12 cellular contexts compared by ENCODE assay signal in genomic region chr3:126130081-126130855, GRCh38. TPM values are rescaled to one million over a fixed set of nuclear protein-coding genes. Genes with fewer than 3 reads are reported as not detected.
A peak's percentile ranks its signal among the peaks of the same experiment; 100 is the strongest.
DNase-seq lines count a peak whose midpoint lies in the region; ATAC-seq, FAIRE-seq and TF ChIP-seq lines count a peak whose summit lies in the region.
"Had no signal": no experiment of that assay in that cellular context is flagged by ENCODE, and none has a peak within 500 bp of the region (broad histone marks: within the 10 kb centered on the region; RNA-seq: fewer than 3 reads in every experiment).

No MANE protein-coding gene starts in this region.

- TF ChIP-seq RAD21 in HepG2 (CRISPR knock-in tag; IDR thresholded peaks at IDR 0.05), result no peak

- H4K20me1 ChIP-seq in HepG2 (ENCODE audit: insufficient read depth, low read length), result no peaks in the 10 kb centered on the region

- no peak for FAIRE-seq in HepG2 (lab: Jason Lieb, UNC)

- no peak overlapping the region for H3K9ac ChIP-seq in HepG2 (ENCODE audit: insufficient read depth, low read depth, low read length)

- intact Hi-C loops in right lobe of liver (cut with DNase I), result loop anchor here (10.0 kb wide), 2 partner anchors 75 to 265 kb away; partner anchors contain the start of gene CFAP100 (in 1 of the 2)
- intact Hi-C loops in HepG2 (cut with micrococcal nuclease; ENCODE audit: unreplicated experiment), result no loop called here
- intact Hi-C loops in vagina (cut with DNase I), result loop anchor here (10.0 kb wide), 1 partner anchor 75 kb away; no protein-coding TSS in a partner anchor

- TF ChIP-seq POLR2A in right lobe of liver (IDR thresholded peaks at IDR 0.05) (no peak), HepG2 (IDR thresholded peaks at IDR 0.05; ENCODE audit: insufficient read depth in 1 of 2, low read depth in 2 of 2, low read length in 2 of 2) (no peak), vagina (IDR thresholded peaks at IDR 0.05) (no peak)

- H3K27me3 Mint-ChIP-seq in osteocyte (ENCODE audit: unreplicated experiment), result peaks cover 3% of the 10 kb centered on the region

- WGBS in right lobe of liver (ENCODE audit: insufficient coverage, low coverage, low lambda C conversion rate, missing lambda C conversion rate), result 75% methylated on average over 3 of the region's 15 CpGs
- WGBS in HepG2 (ENCODE audit: low lambda C conversion rate), result 83% methylated on average over 9 of the region's 15 CpGs

- H3K27ac Mint-ChIP-seq in osteocyte (ENCODE audit: unreplicated experiment), result no peak overlapping the region

- no peaks in the 10 kb centered on the region for H3K4me1 Mint-ChIP-seq in osteocyte (ENCODE audit: unreplicated experiment)

- H3K4me2 ChIP-seq in HepG2 (ENCODE audit: low read depth, low read length), result no peak overlapping the region

- no peaks in the 10 kb centered on the region for H3K36me3 Mint-ChIP-seq in osteocyte (ENCODE audit: unreplicated experiment)

- H3K27me3 ChIP-seq in right lobe of liver, result no peaks in the 10 kb centered on the region
- H3K27me3 ChIP-seq in HepG2 (ENCODE audit: control insufficient read depth in 1 of 2, insufficient read depth in 2 of 2, low read length in 2 of 2), result no peaks in the 10 kb centered on the region
- H3K27me3 ChIP-seq in vagina, result no peaks in the 10 kb centered on the region

- H3K4me3 ChIP-seq in right lobe of liver (no peak overlapping the region), HepG2 (replicated peaks in 1 of 3; ENCODE audit: insufficient read depth in 1 of 3, low read depth in 2 of 3, low read length in 3 of 3) (no peak overlapping the region), vagina (no peak overlapping the region), foreskin fibroblast (ENCODE audit: low read depth in 1 of 2, low read length in 2 of 2) (no peak overlapping the region)

- ATAC-seq in right lobe of liver (peak in 2 of 4 donors; percentile 0 to 20), HepG2 (no peak), esophagus mucosa (peak; percentile 67)

- no peaks in the 10 kb centered on the region for H3K9me3 Mint-ChIP-seq in osteocyte (ENCODE audit: unreplicated experiment)

- in situ Hi-C loops in HepG2 (cut with HindIII; ENCODE audit: extremely low pct_ligation_motif_present, low pct_unique_long_range_greater_than_20kb), result loop anchor here (10.0 to 25.0 kb wide), 2 partner anchors 65 to 232 kb away; partner anchors contain the start of gene KLF15

- peaks cover 0 to 95% (median 27%) of the 10 kb centered on the region in 4 donors for H3K36me3 ChIP-seq in right lobe of liver
- H3K36me3 ChIP-seq in HepG2 (replicated peaks in 1 of 2; ENCODE audit: control insufficient read depth in 1 of 2, insufficient read depth in 2 of 2, low read length in 2 of 2), result no peaks in the 10 kb centered on the region
- H3K36me3 ChIP-seq in vagina, result no peaks in the 10 kb centered on the region

- CTCF ChIA-PET in HepG2 (lab: Yijun Ruan, JAX; ENCODE audit: low intra/inter-chr PET ratio, low total read pairs), result no interaction called here

- no peak overlapping the region for H2AFZ ChIP-seq in HepG2 (ENCODE audit: low read length)

- no peak overlapping the region for H3K27ac ChIP-seq in right lobe of liver
- H3K27ac ChIP-seq in HepG2 (ENCODE audit: extremely low read length, insufficient read depth, low read length), result no peak overlapping the region
- no peak overlapping the region for H3K27ac ChIP-seq in vagina

- TF ChIP-seq EP300 in HepG2 (IDR thresholded peaks at IDR 0.05; ENCODE audit: low read depth in 2 of 2, low read length in 2 of 2) (no peak), HepG2 (CRISPR knock-in tag; IDR thresholded peaks at IDR 0.05; ENCODE audit: borderline replicate concordance) (no peak)

- H3K4me3 Mint-ChIP-seq in osteocyte (ENCODE audit: unreplicated experiment), result no peak overlapping the region

- TF ChIP-seq CTCF in right lobe of liver (IDR thresholded peaks at IDR 0.05), result no peak
- TF ChIP-seq CTCF in HepG2 (CRISPR knock-in tag; IDR thresholded peaks at IDR 0.05), result no peak
- no peak for TF ChIP-seq CTCF in osteocyte (IDR thresholded peaks at IDR 0.05)
- TF ChIP-seq CTCF in vagina (IDR thresholded peaks at IDR 0.05), result no peak
- no peak for TF ChIP-seq CTCF in foreskin fibroblast (IDR thresholded peaks at IDR 0.05; ENCODE audit: low read depth, low read length)

- no peaks in the 10 kb centered on the region for H3K4me1 ChIP-seq in right lobe of liver
- peaks cover 10% of the 10 kb centered on the region for H3K4me1 ChIP-seq in HepG2 (ENCODE audit: insufficient read depth, low read length)
- H3K4me1 ChIP-seq in vagina, result no peaks in the 10 kb centered on the region

- peak; percentile 25 to 57 (median 41) for DNase-seq in right lobe of liver
- no peak for DNase-seq in HepG2 (ENCODE audit: low spot score)
- DNase-seq in osteocyte (ENCODE audit: extremely low spot score, unreplicated experiment), result peak; percentile 78
- DNase-seq in vagina (ENCODE audit: extremely low spot score in 2 of 2), result peak; percentile 83 to 89
- DNase-seq in stimulated activated CD4-positive, alpha-beta T cell treated with anti-CD3 and anti-CD28 coated beads, Interleukin-15, amount 100 ng/mL, for 24 hours, result no peak
- DNase-seq in NCI-H226, result no peak
- no peak for DNase-seq in foreskin fibroblast
- DNase-seq: hypothalamus, MV-4-11, NCI-H2171 had no signal

- H3K9me3 ChIP-seq in right lobe of liver, result no peaks in the 10 kb centered on the region
- no peaks in the 10 kb centered on the region for H3K9me3 ChIP-seq in HepG2 (ENCODE audit: low read length)
- no peaks in the 10 kb centered on the region for H3K9me3 ChIP-seq in vagina

- no TSS peak for BruUV-seq in HepG2 (replicated peaks; lab: Mats Ljungman, UMichigan)

- H3K79me2 ChIP-seq in HepG2 (ENCODE audit: insufficient read depth, low read length), result no peaks in the 10 kb centered on the region

- POLR2A ChIA-PET in HepG2 (lab: Yijun Ruan, JAX), result no interaction called here

TF ChIP-seq in HepG2, 621 proteins besides CTCF, POLR2A, EP300 and RAD21 (continues in another document):
- TF ChIP-seq ZFY (CRISPR knock-in tag; IDR thresholded peaks at IDR 0.05) (no peak), SSRP1 (CRISPR knock-in tag; IDR thresholded peaks at IDR 0.05) (no peak), WIZ (CRISPR knock-in tag; IDR thresholded peaks at IDR 0.05) (no peak)

RNA-seq across cellular contexts. Expression of gene SLC41A3, which starts 46.3 kb away (rescaled TPM):
- total RNA-seq in right lobe of liver (10 to 100 TPM; 12.7 to 29.1 (median 15.9) TPM), HepG2 (2016; rRNA removed; fragmentation: Illumina TruSeq; extraction: Trizol) (16.2 and 26.0 TPM in 2 replicates), esophagus mucosa (22.9 TPM), osteocyte (80.6 and 89.2 TPM in 2 replicates), vagina (62.9 TPM)
- total RNA-seq in HepG2 (2016; cell fraction: cytosol; rRNA removed; fragmentation: Illumina TruSeq; extraction: Trizol; ENCODE audit: low read depth), result 13.0 and 13.9 TPM in 2 replicates
- 14.4 and 25.9 TPM in 2 replicates for total RNA-seq in HepG2 (2016; cell fraction: insoluble cytoplasmic fraction; rRNA removed; fragmentation: Illumina TruSeq; extraction: Trizol)
- 26.7 and 29.5 TPM in 2 replicates for total RNA-seq in HepG2 (2016; cell fraction: membrane; rRNA removed; fragmentation: Illumina TruSeq; extraction: Trizol)
- 29.5 and 32.0 TPM in 2 replicates for total RNA-seq in HepG2 (2016; cell fraction: nucleus; rRNA removed; fragmentation: Illumina TruSeq; extraction: Trizol)
- polyA plus RNA-seq in HepG2 (2011; rRNA removed), result 71.1 and 86.1 TPM in 2 replicates
- polyA plus RNA-seq in HepG2 (2011; cell fraction: cytosol; rRNA removed), result 96.6 and 106 TPM in 2 replicates
- polyA plus RNA-seq in HepG2 (2011; cell fraction: nucleus; rRNA removed), result 91.3 and 94.1 TPM in 2 replicates
- 29.5 and 44.0 TPM in 2 replicates for polyA plus RNA-seq in HepG2 (2012)
- 14.8 and 14.9 TPM in 2 replicates for polyA plus RNA-seq in HepG2 (2016; cell fraction: cytosol; fragmentation: Illumina TruSeq; extraction: Trizol; ENCODE audit: low read depth)
- polyA plus RNA-seq in HepG2 (2016; cell fraction: insoluble cytoplasmic fraction; fragmentation: Illumina TruSeq; extraction: Trizol; ENCODE audit: low read depth), result 15.7 and 17.4 TPM in 2 replicates
- polyA plus RNA-seq in HepG2 (2016; cell fraction: membrane; fragmentation: Illumina TruSeq; extraction: Trizol; ENCODE audit: low read depth), result 21.4 and 26.3 TPM in 2 replicates
- 46.8 and 48.2 TPM in 2 replicates for polyA plus RNA-seq in HepG2 (2016; cell fraction: nucleus; fragmentation: Illumina TruSeq; extraction: Trizol; ENCODE audit: insufficient read depth, low read depth)
- 115 and 139 TPM in 2 replicates for polyA minus RNA-seq in HepG2 (2011; rRNA and poly(A)+ RNA removed; ENCODE audit: low replicate concordance)
- 31.0 and 41.7 TPM in 2 replicates for polyA minus RNA-seq in HepG2 (2011; cell fraction: cytosol; rRNA and poly(A)+ RNA removed)
- polyA minus RNA-seq in HepG2 (2011; cell fraction: nucleus; rRNA and poly(A)+ RNA removed), result 32.1 and 40.2 TPM in 2 replicates

RNA-seq across cellular contexts. Expression of gene ALDH1L1, which starts 50.1 kb away (rescaled TPM):
- total RNA-seq in right lobe of liver (100 to 1,000 TPM in 5 of 6 experiments, 10 to 100 TPM in 1; 94.9 to 962 (median 353) TPM), HepG2 (2016; rRNA removed; fragmentation: Illumina TruSeq; extraction: Trizol) (20.8 and 28.7 TPM in 2 replicates), esophagus mucosa (4.5 TPM), osteocyte (1.4 and 1.5 TPM in 2 replicates), vagina (19.2 TPM)
- total RNA-seq in HepG2 (2016; cell fraction: cytosol; rRNA removed; fragmentation: Illumina TruSeq; extraction: Trizol; ENCODE audit: low read depth), result 5.0 and 5.4 TPM in 2 replicates
- 19.2 and 30.5 TPM in 2 replicates for total RNA-seq in HepG2 (2016; cell fraction: insoluble cytoplasmic fraction; rRNA removed; fragmentation: Illumina TruSeq; extraction: Trizol)
- total RNA-seq in HepG2 (2016; cell fraction: membrane; rRNA removed; fragmentation: Illumina TruSeq; extraction: Trizol), result 7.0 and 9.4 TPM in 2 replicates
- total RNA-seq in HepG2 (2016; cell fraction: nucleus; rRNA removed; fragmentation: Illumina TruSeq; extraction: Trizol), result 31.8 and 38.2 TPM in 2 replicates
- polyA plus RNA-seq in HepG2 (2011; rRNA removed), result 10.5 and 11.2 TPM in 2 replicates
- polyA plus RNA-seq in HepG2 (2011; cell fraction: cytosol; rRNA removed), result 7.0 and 9.9 TPM in 2 replicates
- 20.7 and 30.5 TPM in 2 replicates for polyA plus RNA-seq in HepG2 (2011; cell fraction: nucleus; rRNA removed)
- polyA plus RNA-seq in HepG2 (2012), result 19.0 TPM in 2 replicates
- 2.5 and 2.7 TPM in 2 replicates for polyA plus RNA-seq in HepG2 (2016; cell fraction: cytosol; fragmentation: Illumina TruSeq; extraction: Trizol; ENCODE audit: low read depth)
- polyA plus RNA-seq in HepG2 (2016; cell fraction: insoluble cytoplasmic fraction; fragmentation: Illumina TruSeq; extraction: Trizol; ENCODE audit: low read depth), result 18.2 and 19.3 TPM in 2 replicates
- polyA plus RNA-seq in HepG2 (2016; cell fraction: membrane; fragmentation: Illumina TruSeq; extraction: Trizol; ENCODE audit: low read depth), result 2.9 and 5.1 TPM in 2 replicates
- 40.2 and 43.0 TPM in 2 replicates for polyA plus RNA-seq in HepG2 (2016; cell fraction: nucleus; fragmentation: Illumina TruSeq; extraction: Trizol; ENCODE audit: insufficient read depth, low read depth)
- 0.05 and 25.1 TPM in 2 replicates for polyA minus RNA-seq in HepG2 (2011; rRNA and poly(A)+ RNA removed; ENCODE audit: low replicate concordance)
- polyA minus RNA-seq in HepG2 (2011; cell fraction: cytosol; rRNA and poly(A)+ RNA removed), result 6.9 and 7.7 TPM in 2 replicates
- 20.6 and 24.5 TPM in 2 replicates for polyA minus RNA-seq in HepG2 (2011; cell fraction: nucleus; rRNA and poly(A)+ RNA removed)
- polyA plus RNA-seq: neural cell had no signal

Comparison
In these comparisons a context has a peak if more than half of its experiments do, and no peak if none do; other contexts are left out.
1. DNase-seq: peak in right lobe of liver (3 of 3), osteocyte (single experiment) and vagina (2 of 2); none in HepG2 (single experiment), stimulated activated CD4-positive, alpha-beta T cell treated with anti-CD3 and anti-CD28 coated beads, Interleukin-15, amount 100 ng/mL, for 24 hours (single experiment), NCI-H226 (single experiment) and foreskin fibroblast (0 of 2).